ENCODE assay signal across 11 cellular contexts in the genomic region with DNA sequence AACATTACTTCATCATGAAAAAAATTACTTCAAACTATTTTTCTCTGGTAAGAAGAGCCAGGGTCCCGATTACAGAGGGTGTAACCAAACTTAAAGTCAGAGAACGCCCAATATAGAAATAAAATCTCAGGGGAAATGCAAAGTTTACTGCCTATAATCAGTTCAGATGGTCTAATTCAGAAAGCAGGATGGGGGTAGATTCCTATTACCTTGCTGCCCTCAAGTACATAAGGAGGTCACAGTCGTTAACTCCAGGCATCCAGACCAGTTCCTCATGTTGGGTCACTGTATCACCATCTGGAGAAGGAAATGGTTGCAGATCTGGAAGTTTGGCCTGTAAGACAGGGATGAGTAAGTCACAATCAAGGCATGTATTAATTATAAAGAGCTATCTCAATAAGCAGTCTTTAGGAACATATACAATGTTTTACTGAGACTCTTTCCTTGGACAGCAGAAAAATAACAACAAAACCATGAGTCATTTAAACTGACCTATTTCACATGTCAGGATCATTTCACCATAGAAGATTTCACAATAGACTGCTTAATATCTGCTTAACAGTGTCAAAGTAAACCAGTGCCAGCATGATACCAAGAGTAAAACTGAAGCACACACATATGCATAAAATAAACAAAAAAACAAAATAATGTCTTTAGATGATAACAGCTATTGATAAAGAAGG.
A peak's percentile ranks its signal among the peaks of the same experiment; 100 is the strongest.
DNase-seq lines count a peak whose midpoint lies in the region; ATAC-seq and TF ChIP-seq lines count a peak whose summit lies in the region.
"Had no signal": no experiment of that assay in that cellular context is flagged by ENCODE, and none has a peak within 500 bp of the region (broad histone marks: within the 10 kb centered on the region; RNA-seq: fewer than 3 reads in every experiment).

No MANE protein-coding gene starts in this region.

- H3K4me3 ChIP-seq in OCI-LY7 (ENCODE audit: low read depth, low read length, poor library complexity, severe bottlenecking), result peak overlapping the region; percentile 40
- H3K4me3 ChIP-seq in fibroblast of mammary gland (ENCODE audit: control insufficient read depth, low read depth, low read length), result no peak overlapping the region
- H3K4me3 ChIP-seq: SJSA1 had no signal

- CTCF ChIA-PET in OCI-LY7 (lab: Charles Lee; ENCODE audit: unreplicated experiment), result no interaction called here
- CTCF ChIA-PET in Calu3 (lab: Charles Lee), result no interaction called here

- DNase-seq in GM03348 (ENCODE audit: low spot score) (peak; percentile 71), OCI-LY7 (ENCODE audit: low spot score) (peak; percentile 84), fibroblast of mammary gland (ENCODE audit: low read depth) (peak; percentile 91), sciatic nerve (ENCODE audit: low spot score) (no peak), NCI-H2107 (lab: John Stamatoyannopoulos, UW) (no peak), Calu3 (no peak)
- DNase-seq: midbrain; stimulated activated CD8-positive, alpha-beta memory T cell treated with anti-CD3 and anti-CD28 coated beads, Interleukin-4, amount 100 ng/mL, for 48 hours had no signal

- H3K9me3 ChIP-seq in OCI-LY7 (ENCODE audit: low read length), result no peaks in the 10 kb centered on the region; the same call in 1 of the 2 replicates
- H3K9me3 ChIP-seq: SJSA1 had no signal

- H4K20me1 ChIP-seq in OCI-LY7 (ENCODE audit: insufficient read depth, low read length), result no peaks in the 10 kb centered on the region

- no peaks in the 10 kb centered on the region for H3K4me1 Mint-ChIP-seq in Calu3 (ENCODE audit: low read depth, unreplicated experiment)

- no peaks in the 10 kb centered on the region for H3K27me3 Mint-ChIP-seq in Calu3 (ENCODE audit: unreplicated experiment)

- H3K79me2 ChIP-seq in OCI-LY7 (ENCODE audit: insufficient read depth, low read depth, low read length), result peaks cover 43% of the 10 kb centered on the region

- peaks cover 71% of the 10 kb centered on the region for H3K4me1 ChIP-seq in OCI-LY7 (ENCODE audit: insufficient read depth, low read length, poor library complexity, severe bottlenecking)

- H3K36me3 ChIP-seq in OCI-LY7 (ENCODE audit: insufficient read depth, low read length), result peaks cover 41% of the 10 kb centered on the region

- peak; percentile 92 for ATAC-seq in sciatic nerve
- no peak for ATAC-seq in GM19463 (IDR thresholded peaks at IDR 0.05; ENCODE audit: unreplicated experiment)
- no peak for ATAC-seq in HG03469 (IDR thresholded peaks at IDR 0.05; ENCODE audit: unreplicated experiment)

- peak overlapping the region; percentile 67 for H3K4me2 ChIP-seq in OCI-LY7 (ENCODE audit: low read length)

- intact Hi-C loops in OCI-LY7 (cut with micrococcal nuclease; ENCODE audit: unreplicated experiment), result no loop called here
- intact Hi-C loops in sciatic nerve (cut with DNase I), result no loop called here
- intact Hi-C loops in Calu3 (cut with micrococcal nuclease; ENCODE audit: unreplicated experiment), result no loop called here

- peak overlapping the region; percentile 94 for H3K27ac ChIP-seq in OCI-LY7 (ENCODE audit: low read depth, low read length, poor library complexity, severe bottlenecking)
- H3K27ac ChIP-seq: SJSA1 had no signal

- POLR2A ChIA-PET in OCI-LY7 (lab: Charles Lee), result interaction anchor here (0.5 to 3.8 kb wide), 12 partner anchors 9 to 94 kb away, joined by 3 to 22 read pairs (median 6); no protein-coding TSS in a partner anchor

- H3K4me3 Mint-ChIP-seq in Calu3 (ENCODE audit: low read depth, unreplicated experiment), result no peak overlapping the region

- peaks cover 17% of the 10 kb centered on the region for H3K36me3 Mint-ChIP-seq in Calu3 (ENCODE audit: insufficient read depth, unreplicated experiment)

- BruUV-seq in OCI-LY7 (replicated peaks; lab: Mats Ljungman, UMichigan), result no TSS peak
- no TSS peak for BruUV-seq in Calu3 (replicated peaks; lab: Mats Ljungman, UMichigan)

- TF ChIP-seq CTCF in OCI-LY7 (conservative IDR thresholded peaks at IDR 0.05; ENCODE audit: low read length) (no peak), fibroblast of mammary gland (conservative IDR thresholded peaks at IDR 0.05; ENCODE audit: control insufficient read depth, insufficient read depth, low read depth, low read length) (no peak), Calu3 (IDR thresholded peaks at IDR 0.05; ENCODE audit: unreplicated experiment) (no peak)

- no peaks in the 10 kb centered on the region for H3K9me2 ChIP-seq in OCI-LY7 (ENCODE audit: insufficient read depth, low read length)

- H3K27ac Mint-ChIP-seq in Calu3 (ENCODE audit: unreplicated experiment), result no peak overlapping the region

- H2AFZ ChIP-seq in OCI-LY7 (ENCODE audit: low read length), result no peak overlapping the region; the same call in 1 of the 2 replicates

- no peaks in the 10 kb centered on the region for H3K9me3 Mint-ChIP-seq in Calu3 (ENCODE audit: low read depth, unreplicated experiment)

Comparison
In these comparisons a context has a peak if more than half of its experiments do, and no peak if none do; other contexts are left out.
1. DNase-seq: peak in GM03348 (single experiment), OCI-LY7 (single experiment) and fibroblast of mammary gland (single experiment); none in sciatic nerve (single experiment), NCI-H2107 (single experiment) and Calu3 (single experiment).